ENCODE assay signal across 12 cellular contexts in genomic region chrX:139720136-139720535, GRCh38. TPM values are rescaled to one million over a fixed set of nuclear protein-coding genes. Genes with fewer than 3 reads are reported as not detected.
DNase-seq lines count a peak whose midpoint lies in the region; TF ChIP-seq lines count a peak whose summit lies in the region.
"Had no signal": no experiment of that assay in that cellular context is flagged by ENCODE, and none has a peak within 500 bp of the region (broad histone marks: within the 10 kb centered on the region; RNA-seq: fewer than 3 reads in every experiment).

No MANE protein-coding gene starts in this region.

- peak overlapping the region; percentile 22 for H3K27ac Mint-ChIP-seq in neural progenitor cell
- H3K27ac Mint-ChIP-seq: activated T-helper 2 cell treated with anti-CD3 and anti-CD28 coated beads, Interferon-gamma antibody, Interleukin-2, Interleukin-4, amounts not matched to agents 10 μg/mL and 5 μg/mL and 100 μg/mL, durations not matched to agents 14 hours and 24 hours and 36 hours had no signal

- no peak for TF ChIP-seq CTCF in neural progenitor cell (IDR thresholded peaks at IDR 0.05)
- TF ChIP-seq CTCF in BE2C (IDR thresholded peaks at IDR 0.05; ENCODE audit: low read depth, low read length) = no peak

- no peaks in the 10 kb centered on the region for H3K4me1 ChIP-seq in NT2/D1 (ENCODE audit: insufficient read depth, insufficient read length)
- no peaks in the 10 kb centered on the region for H3K4me1 ChIP-seq in neural progenitor cell
- no peaks in the 10 kb centered on the region for H3K4me1 ChIP-seq in BE2C

- H3K9ac ChIP-seq in NT2/D1 (ENCODE audit: insufficient read length, low read depth) (no peak overlapping the region), neural progenitor cell (no peak overlapping the region)

- H3K4me1 Mint-ChIP-seq in neural progenitor cell = peaks cover 40% of the 10 kb centered on the region

- H3K27me3 Mint-ChIP-seq in neural progenitor cell (ENCODE audit: insufficient read depth, low read depth) = peaks cover 25% of the 10 kb centered on the region

- H2AFZ ChIP-seq in neural progenitor cell (replicated peaks) = no peak overlapping the region

- H3K9me3 Mint-ChIP-seq in neural progenitor cell = peaks cover 7% of the 10 kb centered on the region
- H3K9me3 Mint-ChIP-seq: activated T-helper 2 cell treated with anti-CD3 and anti-CD28 coated beads, Interferon-gamma antibody, Interleukin-2, Interleukin-4, amounts not matched to agents 10 μg/mL and 5 μg/mL and 100 μg/mL, durations not matched to agents 14 hours and 24 hours and 36 hours had no signal

- H4K20me1 ChIP-seq in neural progenitor cell (ENCODE audit: low read depth) = no peaks in the 10 kb centered on the region

- H3K36me3 ChIP-seq in NT2/D1 (ENCODE audit: insufficient read depth, insufficient read length, low read length) (no peaks in the 10 kb centered on the region), neural progenitor cell (no peaks in the 10 kb centered on the region), BE2C (no peaks in the 10 kb centered on the region)

- H3F3A ChIP-seq in neural progenitor cell (ENCODE audit: low read depth) = no peaks in the 10 kb centered on the region

- DNase-seq in GM03348 (ENCODE audit: low spot score) (peak; percentile 6), NT2/D1 (ENCODE audit: low read depth, low spot score) (peak; percentile 68), fibroblast of gingiva (ENCODE audit: low read depth) (peak; percentile 1), neural progenitor cell (ENCODE audit: low spot score) (peak; percentile 53), BE2C (no peak), GM19238 (ENCODE audit: insufficient read length, low spot score) (no peak), NCI-H1694 (lab: John Stamatoyannopoulos, UW) (no peak), middle frontal gyrus (ENCODE audit: extremely low spot score, low spot score) (no peak)
- DNase-seq: cortex of kidney; stimulated activated CD4-positive, alpha-beta T cell treated with anti-CD3 and anti-CD28 coated beads, Interleukin-4, amount 100 ng/mL, for 1 hour had no signal

- no peaks in the 10 kb centered on the region for H3K79me2 ChIP-seq in neural progenitor cell (ENCODE audit: low read depth)

- H3K27ac ChIP-seq in neural progenitor cell = no peak overlapping the region

- H3K4me3 Mint-ChIP-seq in neural progenitor cell = peak overlapping the region; percentile 12

- H3K4me3 ChIP-seq in NT2/D1 (ENCODE audit: insufficient read length, low read depth) = no peak overlapping the region
- H3K4me3 ChIP-seq in neural progenitor cell = no peak overlapping the region
- H3K4me3 ChIP-seq in BE2C (ENCODE audit: low read depth, low read length) = no peak overlapping the region
- H3K4me3 ChIP-seq: K562 had no signal

- H3K9me3 ChIP-seq in NT2/D1 (ENCODE audit: insufficient read depth, low read length) (no peaks in the 10 kb centered on the region), neural progenitor cell (ENCODE audit: low read depth) (no peaks in the 10 kb centered on the region), BE2C (no peaks in the 10 kb centered on the region)

- H3K27me3 ChIP-seq in NT2/D1 (ENCODE audit: insufficient read depth, insufficient read length) (no peaks in the 10 kb centered on the region), neural progenitor cell (no peaks in the 10 kb centered on the region), BE2C (no peaks in the 10 kb centered on the region)

- H3K36me3 Mint-ChIP-seq in neural progenitor cell = no peaks in the 10 kb centered on the region

- no peak overlapping the region for H3K4me2 ChIP-seq in neural progenitor cell

RNA-seq across cellular contexts. Expression of gene MCF2, which starts 12.2 kb away (rescaled TPM):
- 0.09 and 0.80 TPM in 2 replicates for total RNA-seq in neural progenitor cell (ENCODE audit: low replicate concordance)
- not detected for polyA plus RNA-seq in BE2C (2012; ENCODE audit: insufficient read depth, insufficient read length, low read depth)

Comparison
In these comparisons a context has a peak if more than half of its experiments do, and no peak if none do; other contexts are left out.
1. DNase-seq: peak in GM03348 (single experiment), NT2/D1 (single experiment), fibroblast of gingiva (single experiment) and neural progenitor cell (single experiment); none in BE2C (single experiment), GM19238 (single experiment), NCI-H1694 (single experiment) and middle frontal gyrus (single experiment).